In the genomic region with DNA sequence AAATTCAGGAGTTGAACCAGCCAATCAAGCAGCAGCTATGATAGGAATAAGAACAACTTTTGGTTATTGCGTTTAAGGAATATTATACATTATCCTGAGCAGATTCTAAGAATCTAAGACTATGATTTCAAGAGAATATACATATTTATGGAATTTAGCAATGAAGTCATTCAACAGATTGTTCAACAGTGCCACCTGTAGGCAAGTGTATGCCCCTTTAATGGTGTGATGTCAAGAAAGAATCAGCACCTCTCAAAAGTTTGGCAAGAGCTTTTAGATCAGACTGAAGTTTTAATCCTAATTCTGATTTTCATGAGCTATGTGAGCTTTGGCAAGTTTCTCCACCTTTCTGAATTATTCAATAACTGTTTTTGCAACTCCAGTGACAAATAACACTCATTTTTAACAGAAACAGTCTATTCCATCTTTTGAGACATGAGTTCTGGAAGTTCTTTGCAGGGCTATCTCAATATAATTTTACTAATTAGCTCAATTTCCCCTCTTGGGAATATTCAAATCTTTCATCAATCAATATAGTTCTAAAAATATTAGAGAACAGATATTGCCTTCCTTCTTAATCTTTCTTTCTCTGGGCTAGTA, we compare ENCODE assay signal across 9 cellular contexts.
A peak's percentile ranks its signal among the peaks of the same experiment; 100 is the strongest.
DNase-seq lines count a peak whose midpoint lies in the region; ATAC-seq and TF ChIP-seq lines count a peak whose summit lies in the region.
"Had no signal": no experiment of that assay in that cellular context is flagged by ENCODE, and none has a peak within 500 bp of the region (broad histone marks: within the 10 kb centered on the region; RNA-seq: fewer than 3 reads in every experiment).

No MANE protein-coding gene starts in this region.

- no peaks in the 10 kb centered on the region for H3K9me3 ChIP-seq in HAP-1
- no peaks in the 10 kb centered on the region for H3K9me3 ChIP-seq in PC-9 (ENCODE audit: insufficient read depth, low read depth)

- no peaks in the 10 kb centered on the region for H4K20me1 ChIP-seq in PC-9 (ENCODE audit: insufficient read depth)

- intact Hi-C loops in PC-9 (cut with micrococcal nuclease; ENCODE audit: unreplicated experiment): no loop called here

- DNase-seq in ACHN (peak; percentile 41), HAP-1 (ENCODE audit: low spot score in 2 of 2) (peak; percentile 31 to 40), PC-9 (no peak), iPS DF 19.7 (ENCODE audit: low read depth, low spot score) (peak; percentile 20), A172 (ENCODE audit: low spot score) (no peak)
- no peak for DNase-seq in activated CD8-positive, alpha-beta memory T cell treated with anti-CD3 and anti-CD28 coated beads, Interleukin-2, amount 50 U/mL, for 48 hours
- DNase-seq: activated naive CD4-positive, alpha-beta T cell treated with Interleukin-2 at 50 U/mL for 16 hours had no signal

- no TSS peak for BruUV-seq in PC-9 (replicated peaks; lab: Mats Ljungman, UMichigan)

- ATAC-seq in GM19035 (IDR thresholded peaks at IDR 0.05; ENCODE audit: unreplicated experiment) (no peak), HG02588 (IDR thresholded peaks at IDR 0.05; ENCODE audit: unreplicated experiment) (no peak)

- H3K9me2 ChIP-seq in PC-9 (ENCODE audit: insufficient read depth): no peaks in the 10 kb centered on the region

- H3K36me3 ChIP-seq in HAP-1 (replicated peaks): no peaks in the 10 kb centered on the region
- H3K36me3 ChIP-seq in PC-9 (ENCODE audit: low read depth): no peaks in the 10 kb centered on the region

- POLR2A ChIA-PET in PC-9 (lab: Charles Lee; ENCODE audit: unreplicated experiment): no interaction called here

- CTCF ChIA-PET in PC-9 (lab: Charles Lee): no interaction called here

- H3F3A ChIP-seq in PC-9 (ENCODE audit: insufficient read depth, low read depth): no peaks in the 10 kb centered on the region

- H3K4me3 ChIP-seq in HAP-1: no peak overlapping the region
- no peak overlapping the region for H3K4me3 ChIP-seq in PC-9

- in situ Hi-C loops in ACHN (cut with HindIII; ENCODE audit: low pct_ligation_motif_present, low pct_unique_long_range_greater_than_20kb, low sequenced_read_pairs) (no loop called here), HAP-1 (cut with MboI; ENCODE audit: low sequenced_read_pairs) (no loop called here)

- H3K4me1 ChIP-seq in HAP-1 (no peaks in the 10 kb centered on the region), PC-9 (replicated peaks; ENCODE audit: insufficient read depth) (no peaks in the 10 kb centered on the region)

- H3K27me3 ChIP-seq in HAP-1 (ENCODE audit: low read depth) (no peaks in the 10 kb centered on the region), PC-9 (ENCODE audit: insufficient read depth, low read depth) (peaks cover 3% of the 10 kb centered on the region; the same call in 1 of the 2 replicates)

- H3K4me2 ChIP-seq in PC-9: no peak overlapping the region

- no peak overlapping the region for H3K27ac ChIP-seq in PC-9

- no peak overlapping the region for H2AFZ ChIP-seq in PC-9

- H3K79me2 ChIP-seq in PC-9 (ENCODE audit: low read depth): no peaks in the 10 kb centered on the region

- peak; percentile 74 for TF ChIP-seq CTCF in PC-9 (conservative IDR thresholded peaks at IDR 0.05)

Comparison
In these comparisons a context has a peak if more than half of its experiments do, and no peak if none do; other contexts are left out.
1. DNase-seq: peak in ACHN (single experiment), HAP-1 (2 of 2) and iPS DF 19.7 (single experiment); none in PC-9 (0 of 2), A172 (single experiment) and activated CD8-positive, alpha-beta memory T cell treated with anti-CD3 and anti-CD28 coated beads, Interleukin-2, amount 50 U/mL, for 48 hours (single experiment).